In the genomic region with DNA sequence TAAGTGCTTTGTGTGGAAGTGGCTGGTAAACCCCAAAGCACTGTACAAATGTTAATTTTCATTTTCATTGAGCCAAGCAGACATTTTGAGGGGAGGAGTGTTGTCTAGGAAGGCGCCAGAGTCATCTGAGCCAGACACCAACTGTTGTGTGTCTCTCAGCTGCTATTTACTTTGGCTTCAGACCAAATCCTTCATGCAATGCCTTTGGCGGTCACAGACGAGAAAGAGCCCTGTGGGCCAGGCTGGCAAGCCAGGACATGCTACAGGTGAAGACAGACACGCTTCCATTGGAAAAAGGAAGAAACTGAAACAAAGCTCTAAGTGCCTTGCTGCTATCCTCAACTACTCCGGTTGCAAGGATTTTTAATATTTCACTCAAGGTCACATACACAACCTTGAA, we compare ENCODE assay signal across 12 cellular contexts.
DNase-seq lines count a peak whose midpoint lies in the region; ATAC-seq lines count a peak whose summit lies in the region.
"Had no signal": no experiment of that assay in that cellular context is flagged by ENCODE, and none has a peak within 500 bp of the region (broad histone marks: within the 10 kb centered on the region; RNA-seq: fewer than 3 reads in every experiment).

No MANE protein-coding gene starts in this region.

- ATAC-seq in HG03039 (IDR thresholded peaks at IDR 0.05; ENCODE audit: unreplicated experiment): no peak
- no peak for ATAC-seq in GM18520 (IDR thresholded peaks at IDR 0.05; ENCODE audit: unreplicated experiment)
- ATAC-seq: stimulated activated naive B cell treated with anti-CD40 and anti-IgM and Interleukin-4, amounts not matched to agents 10 μg/mL and 1 μg/mL and 100 μg/mL, for 72 hours had no signal

- H3K27ac ChIP-seq in epithelial cell of prostate: peak overlapping the region; percentile 54
- peak overlapping the region; percentile 56 for H3K27ac ChIP-seq in skeletal muscle tissue (ENCODE audit: low read depth, low read length)

- peaks cover 10% of the 10 kb centered on the region for H3K36me3 Mint-ChIP-seq in activated CD4-positive, alpha-beta T cell treated with anti-CD3 and anti-CD28 coated beads, Interleukin-2, amount 10 ng/mL, durations not matched to agents 7 days and 5 days (ENCODE audit: low read depth)

- H3K36me3 ChIP-seq in skeletal muscle tissue (ENCODE audit: control insufficient read depth in 3 of 3, insufficient read depth in 3 of 3, low read length in 3 of 3): no peaks in the 10 kb centered on the region

- H3K4me3 Mint-ChIP-seq in activated CD4-positive, alpha-beta T cell treated with anti-CD3 and anti-CD28 coated beads, Interleukin-2, amount 10 ng/mL, durations not matched to agents 7 days and 5 days: no peak overlapping the region
- H3K4me3 Mint-ChIP-seq: stimulated activated naive B cell treated with anti-CD40 and anti-IgM and Interleukin-4, amounts not matched to agents 10 μg/mL and 1 μg/mL and 100 μg/mL, for 72 hours had no signal

- CTCF ChIA-PET in activated CD4-positive, alpha-beta T cell treated with anti-CD3 and anti-CD28 coated beads, Interleukin-2, amount 10 ng/mL, durations not matched to agents 7 days and 5 days (lab: Charles Lee): no interaction called here

- peaks cover 22% of the 10 kb centered on the region for H3K9me3 Mint-ChIP-seq in activated CD4-positive, alpha-beta T cell treated with anti-CD3 and anti-CD28 coated beads, Interleukin-2, amount 10 ng/mL, durations not matched to agents 7 days and 5 days

- no peak overlapping the region for H3K9ac ChIP-seq in skeletal muscle tissue (ENCODE audit: low read depth in 1 of 3, low read length in 3 of 3)

- H3K4me1 Mint-ChIP-seq in activated CD4-positive, alpha-beta T cell treated with anti-CD3 and anti-CD28 coated beads, Interleukin-2, amount 10 ng/mL, durations not matched to agents 7 days and 5 days: no peaks in the 10 kb centered on the region
- H3K4me1 Mint-ChIP-seq: stimulated activated naive B cell treated with anti-CD40 and anti-IgM and Interleukin-4, amounts not matched to agents 10 μg/mL and 1 μg/mL and 100 μg/mL, for 72 hours had no signal

- peaks cover 8 to 32% (median 22%) of the 10 kb centered on the region in 3 donors for H3K4me1 ChIP-seq in skeletal muscle tissue (ENCODE audit: control insufficient read depth in 3 of 3, insufficient read depth in 3 of 3, low read length in 3 of 3)

- POLR2A ChIA-PET in activated CD4-positive, alpha-beta T cell treated with anti-CD3 and anti-CD28 coated beads, Interleukin-2, amount 10 ng/mL, durations not matched to agents 7 days and 5 days (lab: Charles Lee): no interaction called here

- peak overlapping the region in 1 of 3 donors; percentile 21 for H3K4me3 ChIP-seq in skeletal muscle tissue (ENCODE audit: low read length in 3 of 3)

- H3K27me3 Mint-ChIP-seq in activated CD4-positive, alpha-beta T cell treated with anti-CD3 and anti-CD28 coated beads, Interleukin-2, amount 10 ng/mL, durations not matched to agents 7 days and 5 days: peaks cover 2% of the 10 kb centered on the region
- H3K27me3 Mint-ChIP-seq: stimulated activated naive B cell treated with anti-CD40 and anti-IgM and Interleukin-4, amounts not matched to agents 10 μg/mL and 1 μg/mL and 100 μg/mL, for 72 hours had no signal

- DNase-seq in LHCN-M2 (ENCODE audit: low read depth) (peak; percentile 97), NCI-H2227 treated with DMSO at 0.1 percent for 48 hours (lab: John Stamatoyannopoulos, UW) (peak; percentile 6), epithelial cell of prostate (ENCODE audit: low read depth, low spot score) (peak; percentile 91)
- DNase-seq in activated CD4-positive, alpha-beta T cell treated with anti-CD3 and anti-CD28 coated beads, Interleukin-2, amount 10 ng/mL, durations not matched to agents 7 days and 5 days: no peak
- no peak for DNase-seq in activated CD8-positive, alpha-beta memory T cell treated with anti-CD3 and anti-CD28 coated beads, Interleukin-2, amount 50 U/mL, for 48 hours
- DNase-seq: mesendoderm; MM.1S; stimulated activated naive B cell treated with anti-CD40 and anti-IgM and Interleukin-4, amounts not matched to agents 10 μg/mL and 1 μg/mL and 100 μg/mL, for 72 hours; T-helper 2 cell had no signal

- peaks cover 0 to 4% (median 0%) of the 10 kb centered on the region in 3 donors for H3K9me3 ChIP-seq in skeletal muscle tissue (ENCODE audit: control insufficient read depth in 3 of 3, low read length in 3 of 3)

- no peaks in the 10 kb centered on the region for H3K27me3 ChIP-seq in skeletal muscle tissue (ENCODE audit: control insufficient read depth in 3 of 3, insufficient read depth in 3 of 3, low read length in 3 of 3)

- H3K27ac Mint-ChIP-seq in activated CD4-positive, alpha-beta T cell treated with anti-CD3 and anti-CD28 coated beads, Interleukin-2, amount 10 ng/mL, durations not matched to agents 7 days and 5 days: no peak overlapping the region
- H3K27ac Mint-ChIP-seq: stimulated activated naive B cell treated with anti-CD40 and anti-IgM and Interleukin-4, amounts not matched to agents 10 μg/mL and 1 μg/mL and 100 μg/mL, for 72 hours had no signal

Comparison
In these comparisons a context has a peak if more than half of its experiments do, and no peak if none do; other contexts are left out.
1. DNase-seq: peak in LHCN-M2 (single experiment), NCI-H2227 treated with DMSO at 0.1 percent for 48 hours (single experiment) and epithelial cell of prostate (single experiment); none in activated CD4-positive, alpha-beta T cell treated with anti-CD3 and anti-CD28 coated beads, Interleukin-2, amount 10 ng/mL, durations not matched to agents 7 days and 5 days (single experiment) and activated CD8-positive, alpha-beta memory T cell treated with anti-CD3 and anti-CD28 coated beads, Interleukin-2, amount 50 U/mL, for 48 hours (single experiment).